Comparison of ENCODE assay signal across 8 cellular contexts in the genomic region with DNA sequence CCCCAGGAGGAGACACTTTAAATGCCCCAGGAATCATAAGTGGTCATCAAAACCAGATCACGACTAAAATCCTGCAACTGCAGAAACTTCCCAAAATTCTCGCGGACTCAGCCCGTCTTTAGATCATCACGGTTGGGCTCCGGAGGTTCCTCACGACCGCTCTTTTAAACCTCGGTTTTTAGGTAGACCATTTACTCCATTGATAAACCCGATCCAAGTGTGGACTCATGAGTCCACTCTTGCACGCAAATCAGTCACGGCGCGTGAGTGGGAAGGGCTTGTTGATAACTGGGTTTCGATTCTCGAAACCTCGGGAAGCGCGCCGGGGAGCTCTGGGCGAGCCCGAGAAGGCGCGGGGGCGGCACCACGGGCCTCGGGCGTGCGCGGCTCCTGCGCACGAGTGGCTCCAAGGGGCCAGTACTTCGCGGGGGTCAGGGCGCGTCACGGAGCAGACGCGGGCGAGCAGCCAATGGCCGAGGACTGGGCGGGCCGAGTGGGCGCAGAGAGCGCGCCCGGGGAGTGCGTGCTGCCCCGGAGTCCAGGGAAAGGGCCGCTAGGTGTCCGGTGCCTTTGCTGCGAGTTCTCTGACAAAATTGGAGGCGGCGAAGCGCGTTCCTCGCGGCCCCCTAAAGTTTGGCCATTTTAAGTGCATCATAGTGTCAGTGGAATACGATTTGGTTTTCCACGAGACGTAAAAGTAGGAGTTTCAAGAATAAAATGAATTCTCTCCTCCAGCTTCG. TPM values are rescaled to one million over a fixed set of nuclear protein-coding genes. Genes with fewer than 3 reads are reported as not detected.
A peak's percentile ranks its signal among the peaks of the same experiment; 100 is the strongest.
DNase-seq lines count a peak whose midpoint lies in the region; ATAC-seq and TF ChIP-seq lines count a peak whose summit lies in the region.

No MANE protein-coding gene starts in this region.

- peaks cover 24% of the 10 kb centered on the region for H3K36me3 ChIP-seq in OCI-LY3 (replicated peaks; ENCODE audit: low read depth, low read length)
- H3K36me3 ChIP-seq in mucosa of descending colon (ENCODE audit: low read depth): no peaks in the 10 kb centered on the region

- H3K27me3 Mint-ChIP-seq in activated T-cell treated with anti-CD3 and anti-CD28 coated beads, Interleukin-2, amount 50 U/mL, for 4 hours (ENCODE audit: low read depth): peaks cover 10% of the 10 kb centered on the region

- peaks cover 3% of the 10 kb centered on the region for H3K36me3 Mint-ChIP-seq in activated T-cell treated with anti-CD3 and anti-CD28 coated beads, Interleukin-2, amount 50 U/mL, for 4 hours (ENCODE audit: insufficient read depth)

- peak overlapping the region; percentile 75 for H3K4me2 ChIP-seq in OCI-LY3 (ENCODE audit: low read length)

- H3K4me3 ChIP-seq in OCI-LY3 (ENCODE audit: low read length) (peak overlapping the region; percentile 80), epithelial cell of proximal tubule (ENCODE audit: low read depth, low read length) (peak overlapping the region; percentile 87), mucosa of descending colon (peak overlapping the region; percentile 79)

- intact Hi-C loops in mucosa of descending colon (cut with DNase I, micrococcal nuclease): loop anchor here in 1 of 2 donors (5.0 kb wide), 1 partner anchor 511 kb away; no protein-coding TSS in a partner anchor

- H3K4me1 ChIP-seq in OCI-LY3 (ENCODE audit: low read length) (peaks cover 27% of the 10 kb centered on the region), mucosa of descending colon (ENCODE audit: low read depth) (no peaks in the 10 kb centered on the region)

- TF ChIP-seq CTCF in OCI-LY3 (IDR thresholded peaks at IDR 0.05; ENCODE audit: low read depth, low read length) (no peak), epithelial cell of proximal tubule (conservative IDR thresholded peaks at IDR 0.05; ENCODE audit: low read depth, low read length) (peak; percentile 40), mucosa of descending colon (IDR thresholded peaks at IDR 0.05) (no peak)

- H2AFZ ChIP-seq in OCI-LY3 (ENCODE audit: low read depth, low read length): peak overlapping the region; percentile 78

- H3K27me3 ChIP-seq in OCI-LY3 (ENCODE audit: low read depth, low read length): no peaks in the 10 kb centered on the region

- H4K20me1 ChIP-seq in OCI-LY3 (ENCODE audit: insufficient read depth, low read length): no peaks in the 10 kb centered on the region

- peaks cover 34% of the 10 kb centered on the region for H3K4me1 Mint-ChIP-seq in activated T-cell treated with anti-CD3 and anti-CD28 coated beads, Interleukin-2, amount 50 U/mL, for 4 hours (ENCODE audit: low read depth)

- H3K79me2 ChIP-seq in OCI-LY3 (ENCODE audit: low read length): peaks cover 15% of the 10 kb centered on the region

- H3K9me3 ChIP-seq in OCI-LY3 (ENCODE audit: insufficient read depth, low read length) (no peaks in the 10 kb centered on the region), mucosa of descending colon (no peaks in the 10 kb centered on the region)

- H3K27ac ChIP-seq in OCI-LY3 (ENCODE audit: low read length): peak overlapping the region; percentile 72

- no peaks in the 10 kb centered on the region for H3K9me3 Mint-ChIP-seq in activated T-cell treated with anti-CD3 and anti-CD28 coated beads, Interleukin-2, amount 50 U/mL, for 4 hours

- peak overlapping the region; percentile 93 for H3K9ac ChIP-seq in OCI-LY3 (ENCODE audit: low read length)

- ATAC-seq in GM19372 (IDR thresholded peaks at IDR 0.05; ENCODE audit: low read depth, unreplicated experiment) (peak; percentile 55), HG03460 (IDR thresholded peaks at IDR 0.05; ENCODE audit: unreplicated experiment) (peak; percentile 53), mucosa of descending colon (peak; percentile 77)
- peak; percentile 42 to 43 for ATAC-seq in activated T-cell treated with anti-CD3 and anti-CD28 coated beads, Interleukin-2, amount 50 U/mL, for 4 hours

- DNase-seq in C1 segment of cervical spinal cord (lab: John Stamatoyannopoulos, UW) (peak; percentile 10 to 87 (median 76)), epithelial cell of proximal tubule (ENCODE audit: low read depth) (no peak), mucosa of descending colon (peak; percentile 88 to 95 (median 94))
- DNase-seq in activated T-cell treated with anti-CD3 and anti-CD28 coated beads, Interleukin-2, amount 50 U/mL, for 4 hours: peak; percentile 49
- DNase-seq in stimulated activated CD8-positive, alpha-beta memory T cell treated with anti-CD3 and anti-CD28 coated beads, Interleukin-4, amount 100 ng/mL, for 1 hour (ENCODE audit: low read depth in 2 of 2, low spot score in 1 of 2): peak; percentile 44 to 49

- peak overlapping the region; percentile 88 for H3K4me3 Mint-ChIP-seq in activated T-cell treated with anti-CD3 and anti-CD28 coated beads, Interleukin-2, amount 50 U/mL, for 4 hours

RNA-seq across cellular contexts. Expression of a gene that starts 0.7 kb away (rescaled TPM):
- total RNA-seq in activated T-cell treated with anti-CD3 and anti-CD28 coated beads, Interleukin-2, amount 50 U/mL, for 4 hours: 1 to 10 TPM; 1.3 to 1.5 (median 1.3) TPM
- 0.63 and 1.2 TPM in 2 replicates for total RNA-seq in epithelial cell of proximal tubule
- total RNA-seq in mucosa of descending colon: 10 to 100 TPM; 26.3 to 30.4 (median 29.5) TPM

Comparison
In these comparisons a context has a peak if more than half of its experiments do, and no peak if none do; other contexts are left out.
1. RNA of a gene that starts 0.7 kb away (total RNA-seq): 26.3 to 30.4 TPM in mucosa of descending colon; 1.3 to 1.5 TPM in activated T-cell treated with anti-CD3 and anti-CD28 coated beads, Interleukin-2, amount 50 U/mL, for 4 hours and 0.63 to 1.2 TPM in epithelial cell of proximal tubule; every median in the first group is over 10 times any median in the second.
2. Peak in every context shown above with its lines, with median percentiles within 50 percentile points of each other: ATAC-seq and H3K4me3 ChIP-seq.